8 cellular contexts compared by ENCODE assay signal in the genomic region with DNA sequence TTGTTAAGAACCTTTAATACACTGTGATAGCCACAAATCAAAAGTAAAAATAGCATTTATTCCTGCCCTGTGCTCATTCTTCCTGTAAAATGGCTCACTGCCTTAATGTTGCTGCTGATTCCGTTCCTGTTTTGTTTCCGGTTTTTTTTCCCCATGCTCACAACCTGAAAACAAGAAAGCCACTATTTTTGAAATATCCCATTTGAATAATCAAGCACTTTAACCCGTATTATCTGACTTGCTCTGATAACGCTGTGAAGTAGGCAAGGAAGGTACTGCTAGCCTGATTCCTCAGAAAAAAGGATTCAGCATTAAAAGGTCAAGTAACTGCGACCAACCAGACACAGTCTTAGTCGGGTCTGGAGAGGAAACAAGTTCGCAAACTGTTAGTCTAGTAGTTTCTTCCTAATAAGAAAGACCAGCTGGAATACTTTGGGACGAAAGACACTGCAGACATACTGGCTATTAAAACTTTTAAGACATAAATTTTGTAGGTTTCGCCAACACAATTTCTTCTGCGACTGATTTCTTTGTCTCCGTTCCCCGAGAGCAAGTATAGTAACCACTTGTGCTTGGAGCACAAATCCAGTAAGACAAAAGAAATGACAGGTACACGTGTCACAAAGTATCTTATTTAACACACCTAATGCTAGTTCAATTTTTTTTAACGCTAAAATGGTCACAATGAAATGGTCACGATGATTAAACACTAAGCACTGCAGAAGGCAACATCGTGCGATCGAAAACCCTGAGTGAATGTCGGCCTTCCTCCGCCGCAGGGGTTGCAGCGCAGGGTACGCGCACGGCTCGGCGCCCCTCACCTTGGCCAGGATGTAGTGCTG. TPM values are rescaled to one million over a fixed set of nuclear protein-coding genes. Genes with fewer than 3 reads are reported as not detected.
DNase-seq lines count a peak whose midpoint lies in the region; ATAC-seq, FAIRE-seq and TF ChIP-seq lines count a peak whose summit lies in the region.

No MANE protein-coding gene starts in this region.

- peak overlapping the region; percentile 58 for H2AFZ ChIP-seq in HepG2 (ENCODE audit: low read length)

- DNase-seq in BE2C (no peak), cerebellar cortex (ENCODE audit: low spot score) (peak; percentile 58), HepG2 (ENCODE audit: low spot score) (peak; percentile 32), NCI-H1930 (lab: John Stamatoyannopoulos, UW) (no peak)

- TSS peak; percentile 70 for BruUV-seq in HepG2 (replicated peaks; lab: Mats Ljungman, UMichigan)

- TF ChIP-seq RAD21 in HepG2 (CRISPR knock-in tag; IDR thresholded peaks at IDR 0.05) = no peak

- no peak for FAIRE-seq in HepG2 (lab: Jason Lieb, UNC)

- H3K9ac ChIP-seq in HepG2 (ENCODE audit: insufficient read depth, low read depth, low read length) = peak overlapping the region; percentile 91

- TF ChIP-seq CTCF in BE2C (IDR thresholded peaks at IDR 0.05; ENCODE audit: low read depth, low read length) (no peak; the same call in 1 of the 2 replicates), HepG2 (CRISPR knock-in tag; IDR thresholded peaks at IDR 0.05) (no peak)

- no peaks in the 10 kb centered on the region for H3K9me3 ChIP-seq in BE2C
- H3K9me3 ChIP-seq in HepG2 (ENCODE audit: low read length) = no peaks in the 10 kb centered on the region

- peak overlapping the region; percentile 89 for H3K4me2 ChIP-seq in HepG2 (ENCODE audit: low read depth, low read length)

- in situ Hi-C loops in HepG2 (cut with HindIII; ENCODE audit: extremely low pct_ligation_motif_present, low pct_unique_long_range_greater_than_20kb) = no loop called here

- no peaks in the 10 kb centered on the region for H3K27me3 ChIP-seq in BE2C
- H3K27me3 ChIP-seq in HepG2 (ENCODE audit: control insufficient read depth in 1 of 2, insufficient read depth in 2 of 2, low read length in 2 of 2) = no peaks in the 10 kb centered on the region; a peak in 1 of 5 replicates

- intact Hi-C loops in HepG2 (cut with micrococcal nuclease; ENCODE audit: unreplicated experiment) = loop anchor here (2.0 kb wide), 1 partner anchor 190 kb away; a partner anchor contains a TSS

- TF ChIP-seq POLR2A in HepG2 (IDR thresholded peaks at IDR 0.05; ENCODE audit: insufficient read depth in 1 of 2, low read depth in 2 of 2, low read length in 2 of 2) = no peak; a peak in 1 of 4 replicates

- H4K20me1 ChIP-seq in HepG2 (ENCODE audit: insufficient read depth, low read length) = no peaks in the 10 kb centered on the region

- POLR2A ChIA-PET in HepG2 (lab: Yijun Ruan, JAX) = no interaction called here

- 2% methylated on average over 20 of the region's 27 CpGs for WGBS in HepG2 (ENCODE audit: low lambda C conversion rate)

- CTCF ChIA-PET in HepG2 (lab: Yijun Ruan, JAX; ENCODE audit: low intra/inter-chr PET ratio, low total read pairs) = no interaction called here

- H3K27ac ChIP-seq in HepG2 (ENCODE audit: extremely low read length, insufficient read depth, low read length) (peak overlapping the region; percentile 95), temporal lobe (ENCODE audit: low read depth, low read length) (peak overlapping the region; percentile 88)

- ATAC-seq in GM18907 (IDR thresholded peaks at IDR 0.05; ENCODE audit: unreplicated experiment) = peak; percentile 7
- ATAC-seq in HG03520 (IDR thresholded peaks at IDR 0.05; ENCODE audit: unreplicated experiment) = peak; percentile 1
- peak; percentile 5 for ATAC-seq in HepG2

- H3K4me1 ChIP-seq in BE2C = no peaks in the 10 kb centered on the region
- peaks cover 23% of the 10 kb centered on the region for H3K4me1 ChIP-seq in HepG2 (ENCODE audit: insufficient read depth, low read length)

- peaks cover 8% of the 10 kb centered on the region for H3K36me3 ChIP-seq in BE2C
- H3K36me3 ChIP-seq in HepG2 (replicated peaks in 1 of 2; ENCODE audit: control insufficient read depth in 1 of 2, insufficient read depth in 2 of 2, low read length in 2 of 2) = peaks cover 0 to 1% of the 10 kb centered on the region in 2 experiments; a peak in 1 of 5 replicates

- TF ChIP-seq EP300 in HepG2 (IDR thresholded peaks at IDR 0.05; ENCODE audit: low read depth in 2 of 2, low read length in 2 of 2) = no peak
- no peak for TF ChIP-seq EP300 in HepG2 (CRISPR knock-in tag; IDR thresholded peaks at IDR 0.05; ENCODE audit: borderline replicate concordance)

- H3K4me3 ChIP-seq in BE2C (ENCODE audit: low read depth, low read length) (peak overlapping the region; percentile 87), HepG2 (replicated peaks in 1 of 3; ENCODE audit: insufficient read depth in 1 of 3, low read depth in 2 of 3, low read length in 3 of 3) (peak overlapping the region; percentile 79 to 83 (median 81))

- H3K79me2 ChIP-seq in HepG2 (ENCODE audit: insufficient read depth, low read length) = peaks cover 16% of the 10 kb centered on the region

TF ChIP-seq in PFSK-1, 5 proteins besides CTCF, POLR2A, EP300 and RAD21 (continues in another document):
- TF ChIP-seq TAF1 (IDR thresholded peaks at IDR 0.05; ENCODE audit: borderline replicate concordance, insufficient read depth, low read length) = peak; percentile 26; the same call in 1 of the 2 replicates

TF ChIP-seq in HepG2, 621 proteins besides CTCF, POLR2A, EP300 and RAD21 (continues in another document):
- TF ChIP-seq ATRX (CRISPR knock-in tag; IDR thresholded peaks at IDR 0.05; ENCODE audit: borderline replicate concordance) (no peak), REPIN1 (CRISPR knock-in tag; IDR thresholded peaks at IDR 0.05; ENCODE audit: borderline replicate concordance, low read depth) (0 out of 2 replicates have a peak, but pooled peaks have one; percentile 14), TRIM24 (CRISPR knock-in tag; IDR thresholded peaks at IDR 0.05) (no peak), SRF (IDR thresholded peaks at IDR 0.05; ENCODE audit: low read depth, low read length) (no peak), ZNF12 (CRISPR knock-in tag; IDR thresholded peaks at IDR 0.05) (peak; percentile 68; the same call in 1 of the 2 replicates), GLI4 (CRISPR knock-in tag; IDR thresholded peaks at IDR 0.05; ENCODE audit: borderline replicate concordance) (no peak), ATF7-NPFF (CRISPR knock-in tag; IDR thresholded peaks at IDR 0.05; ENCODE audit: low read depth) (no peak), ZNF644 (CRISPR knock-in tag; IDR thresholded peaks at IDR 0.05; ENCODE audit: low read depth) (no peak)
- TF ChIP-seq, protein P1, sequence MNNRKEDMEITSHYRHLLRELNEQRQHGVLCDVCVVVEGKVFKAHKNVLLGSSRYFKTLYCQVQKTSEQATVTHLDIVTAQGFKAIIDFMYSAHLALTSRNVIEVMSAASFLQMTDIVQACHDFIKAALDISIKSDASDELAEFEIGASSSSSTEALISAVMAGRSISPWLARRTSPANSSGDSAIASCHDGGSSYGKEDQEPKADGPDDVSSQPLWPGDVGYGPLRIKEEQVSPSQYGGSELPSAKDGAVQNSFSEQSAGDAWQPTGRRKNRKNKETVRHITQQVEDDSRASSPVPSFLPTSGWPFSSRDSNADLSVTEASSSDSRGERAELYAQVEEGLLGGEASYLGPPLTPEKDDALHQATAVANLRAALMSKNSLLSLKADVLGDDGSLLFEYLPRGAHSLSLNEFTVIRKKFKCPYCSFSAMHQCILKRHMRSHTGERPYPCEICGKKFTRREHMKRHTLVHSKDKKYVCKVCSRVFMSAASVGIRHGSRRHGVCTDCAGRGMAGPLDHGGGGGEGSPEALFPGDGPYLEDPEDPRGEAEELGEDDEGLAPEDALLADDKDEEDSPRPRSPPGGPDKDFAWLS (CRISPR knock-in tag; IDR thresholded peaks at IDR 0.05; ENCODE audit: borderline replicate concordance) = no peak
- TF ChIP-seq, protein P2, sequence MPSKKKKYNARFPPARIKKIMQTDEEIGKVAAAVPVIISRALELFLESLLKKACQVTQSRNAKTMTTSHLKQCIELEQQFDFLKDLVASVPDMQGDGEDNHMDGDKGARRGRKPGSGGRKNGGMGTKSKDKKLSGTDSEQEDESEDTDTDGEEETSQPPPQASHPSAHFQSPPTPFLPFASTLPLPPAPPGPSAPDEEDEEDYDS (CRISPR knock-in tag; IDR thresholded peaks at IDR 0.05) = peak; percentile 39; the same call in 1 of the 2 replicates
- TF ChIP-seq, protein P3, sequence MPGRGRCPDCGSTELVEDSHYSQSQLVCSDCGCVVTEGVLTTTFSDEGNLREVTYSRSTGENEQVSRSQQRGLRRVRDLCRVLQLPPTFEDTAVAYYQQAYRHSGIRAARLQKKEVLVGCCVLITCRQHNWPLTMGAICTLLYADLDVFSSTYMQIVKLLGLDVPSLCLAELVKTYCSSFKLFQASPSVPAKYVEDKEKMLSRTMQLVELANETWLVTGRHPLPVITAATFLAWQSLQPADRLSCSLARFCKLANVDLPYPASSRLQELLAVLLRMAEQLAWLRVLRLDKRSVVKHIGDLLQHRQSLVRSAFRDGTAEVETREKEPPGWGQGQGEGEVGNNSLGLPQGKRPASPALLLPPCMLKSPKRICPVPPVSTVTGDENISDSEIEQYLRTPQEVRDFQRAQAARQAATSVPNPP (CRISPR knock-in tag; IDR thresholded peaks at IDR 0.05) = peak; percentile 74; the same call in 1 of the 2 replicates

RNA-seq across cellular contexts. Expression of a gene that starts 0.8 kb away (rescaled TPM):
- polyA plus RNA-seq in BE2C (2012; ENCODE audit: insufficient read depth, insufficient read length, low read depth) = 13.1 TPM
- 5.2 TPM for polyA plus RNA-seq in PFSK-1 (2012; ENCODE audit: insufficient read length, low read depth)
- total RNA-seq in HepG2 (2016; rRNA removed; fragmentation: Illumina TruSeq; extraction: Trizol) = 21.3 and 25.3 TPM in 2 replicates
- total RNA-seq in HepG2 (2016; cell fraction: cytosol; rRNA removed; fragmentation: Illumina TruSeq; extraction: Trizol; ENCODE audit: low read depth) = 2.5 and 3.1 TPM in 2 replicates
- 20.2 and 26.8 TPM in 2 replicates for total RNA-seq in HepG2 (2016; cell fraction: insoluble cytoplasmic fraction; rRNA removed; fragmentation: Illumina TruSeq; extraction: Trizol)
- 12.7 and 12.9 TPM in 2 replicates for total RNA-seq in HepG2 (2016; cell fraction: membrane; rRNA removed; fragmentation: Illumina TruSeq; extraction: Trizol)
- 12.2 and 16.7 TPM in 2 replicates for total RNA-seq in HepG2 (2016; cell fraction: nucleus; rRNA removed; fragmentation: Illumina TruSeq; extraction: Trizol)
- 8.7 and 9.5 TPM in 2 replicates for polyA plus RNA-seq in HepG2 (2011; rRNA removed)
- 8.8 and 11.9 TPM in 2 replicates for polyA plus RNA-seq in HepG2 (2011; cell fraction: cytosol; rRNA removed)
- 5.7 and 8.2 TPM in 2 replicates for polyA plus RNA-seq in HepG2 (2011; cell fraction: nucleus; rRNA removed)
- polyA plus RNA-seq in HepG2 (2012) = 7.1 and 8.2 TPM in 2 replicates
- polyA plus RNA-seq in HepG2 (2016; cell fraction: cytosol; fragmentation: Illumina TruSeq; extraction: Trizol; ENCODE audit: low read depth) = 2.7 TPM in 2 replicates
- 17.2 and 20.1 TPM in 2 replicates for polyA plus RNA-seq in HepG2 (2016; cell fraction: insoluble cytoplasmic fraction; fragmentation: Illumina TruSeq; extraction: Trizol; ENCODE audit: low read depth)
- polyA plus RNA-seq in HepG2 (2016; cell fraction: membrane; fragmentation: Illumina TruSeq; extraction: Trizol; ENCODE audit: low read depth) = 6.7 and 7.6 TPM in 2 replicates
- polyA plus RNA-seq in HepG2 (2016; cell fraction: nucleus; fragmentation: Illumina TruSeq; extraction: Trizol; ENCODE audit: insufficient read depth, low read depth) = 18.8 and 21.2 TPM in 2 replicates
- polyA minus RNA-seq in HepG2 (2011; rRNA and poly(A)+ RNA removed; ENCODE audit: low replicate concordance) = 16.2 and 35.9 TPM in 2 replicates
- 13.8 and 16.8 TPM in 2 replicates for polyA minus RNA-seq in HepG2 (2011; cell fraction: cytosol; rRNA and poly(A)+ RNA removed)
- 5.5 and 7.3 TPM in 2 replicates for polyA minus RNA-seq in HepG2 (2011; cell fraction: nucleus; rRNA and poly(A)+ RNA removed)
- total RNA-seq in temporal lobe = 17.2 TPM

Comparison
In these comparisons a context has a peak if more than half of its experiments do, and no peak if none do; other contexts are left out.
1. DNase-seq: peak in cerebellar cortex (single experiment) and HepG2 (single experiment); none in BE2C (single experiment) and NCI-H1930 (0 of 2).
2. Peak in every context shown above with its lines, with median percentiles within 50 percentile points of each other: ATAC-seq.